In genomic region chr14:90597961-90598360, GRCh38 we compare ENCODE assay signal across 10 cellular contexts.
"Had no signal": no experiment of that assay in that cellular context is flagged by ENCODE, and none has a peak within 500 bp of the region (broad histone marks: within the 10 kb centered on the region; RNA-seq: fewer than 3 reads in every experiment).

No MANE protein-coding gene starts in this region.

- FAIRE-seq: H54, HepG2 had no signal

- H3K4me2 ChIP-seq: KMS-11 had no signal

- H3K27ac ChIP-seq: GM23248, HL-60, KMS-11 had no signal

- H3K4me3 ChIP-seq: GM23248 had no signal

- H2AFZ ChIP-seq: GM23248 had no signal

- H3K9ac ChIP-seq: GM23248, KMS-11 had no signal

- DNase-seq: GM23248, GOT3, H9, HCEC 1CT, HFFc6, KBM-7 had no signal
